Comparison of ENCODE assay signal across 12 cellular contexts in the genomic region with DNA sequence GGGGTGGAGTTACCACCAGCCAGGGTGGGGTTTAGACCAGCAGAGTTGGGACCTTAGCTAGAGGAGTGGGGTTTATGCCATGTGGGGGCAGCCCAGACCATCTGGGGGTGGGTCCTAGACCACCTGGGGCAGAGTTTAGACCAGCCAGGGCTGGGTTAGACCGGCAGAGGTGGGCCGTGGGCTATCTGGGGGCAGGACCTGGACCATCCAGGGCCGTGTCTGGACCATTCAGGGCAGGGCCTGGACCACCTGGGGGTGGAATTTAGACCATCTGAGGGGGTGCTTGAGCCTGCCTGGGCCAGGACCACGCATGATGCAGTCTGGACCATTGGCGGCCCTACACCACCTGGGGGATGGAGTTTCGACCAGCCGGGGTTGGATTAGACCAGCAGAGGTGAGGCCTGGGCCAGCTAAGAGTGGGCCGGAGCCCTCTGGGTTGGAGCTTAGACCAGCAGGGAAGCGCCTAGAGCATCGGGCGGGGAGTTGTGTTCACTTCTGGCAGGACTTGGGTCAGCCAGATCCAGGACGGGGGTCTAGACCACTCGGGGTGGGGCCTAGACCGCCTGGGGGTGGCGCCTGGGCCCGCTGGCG.
A peak's percentile ranks its signal among the peaks of the same experiment; 100 is the strongest.
DNase-seq lines count a peak whose midpoint lies in the region; ATAC-seq and TF ChIP-seq lines count a peak whose summit lies in the region.
"Had no signal": no experiment of that assay in that cellular context is flagged by ENCODE, and none has a peak within 500 bp of the region (broad histone marks: within the 10 kb centered on the region; RNA-seq: fewer than 3 reads in every experiment).

No MANE protein-coding gene starts in this region.

- H3K36me3 ChIP-seq in iPS DF 6.9 (ENCODE audit: control insufficient read depth, insufficient read depth, low read length), result no peaks in the 10 kb centered on the region; the same call in 1 of the 2 replicates

- peaks cover 46% of the 10 kb centered on the region for H3K27me3 Mint-ChIP-seq in T-helper 1 cell treated with Interleukin-12 subunit alpha and Interleukin-12 subunit beta and Interleukin-4 antibody, amounts not matched to agents 30 μg/mL and 1 μg/mL, for 36 hours (ENCODE audit: low read depth)
- H3K27me3 Mint-ChIP-seq in stimulated activated naive B cell treated with anti-CD40 and anti-IgM and Interleukin-4, amounts not matched to agents 10 μg/mL and 1 μg/mL and 100 μg/mL, for 72 hours, result peaks cover 48 to 53% of the 10 kb centered on the region in 2 donors

- peaks cover 6% of the 10 kb centered on the region; the same call in 1 of the 2 replicates for H3K4me1 ChIP-seq in iPS DF 6.9 (ENCODE audit: control insufficient read depth, insufficient read depth, low read length)

- no peak for ATAC-seq in stimulated activated naive B cell treated with anti-CD40 and anti-IgM and Interleukin-4, amounts not matched to agents 10 μg/mL and 1 μg/mL and 100 μg/mL, for 72 hours (replicated peaks)

- H3K9me3 Mint-ChIP-seq in T-helper 1 cell treated with Interleukin-12 subunit alpha and Interleukin-12 subunit beta and Interleukin-4 antibody, amounts not matched to agents 30 μg/mL and 1 μg/mL, for 36 hours, result peaks cover 18% of the 10 kb centered on the region
- H3K9me3 Mint-ChIP-seq in stimulated activated naive B cell treated with anti-CD40 and anti-IgM and Interleukin-4, amounts not matched to agents 10 μg/mL and 1 μg/mL and 100 μg/mL, for 72 hours, result peaks cover 16 to 20% of the 10 kb centered on the region in 2 donors
- H3K9me3 Mint-ChIP-seq: activated naive CD4-positive, alpha-beta T cell treated with anti-CD3 and anti-CD28 coated beads, Interleukin-2, amount 50 U/mL, for 24 hours had no signal

- H3K4me3 ChIP-seq in iPS DF 6.9 (ENCODE audit: low read length), result peak overlapping the region; percentile 17

- peak overlapping the region; percentile 78 for H3K27ac ChIP-seq in VCaP
- no peak overlapping the region for H3K27ac ChIP-seq in iPS DF 6.9 (ENCODE audit: low read length)

- peaks cover 9% of the 10 kb centered on the region for H3K36me3 Mint-ChIP-seq in T-helper 1 cell treated with Interleukin-12 subunit alpha and Interleukin-12 subunit beta and Interleukin-4 antibody, amounts not matched to agents 30 μg/mL and 1 μg/mL, for 36 hours (ENCODE audit: low read depth)
- peaks cover 4 to 18% of the 10 kb centered on the region in 2 donors for H3K36me3 Mint-ChIP-seq in stimulated activated naive B cell treated with anti-CD40 and anti-IgM and Interleukin-4, amounts not matched to agents 10 μg/mL and 1 μg/mL and 100 μg/mL, for 72 hours

- no peak for DNase-seq in T-helper 1 cell
- DNase-seq in iPS DF 6.9 (ENCODE audit: low read depth, low spot score), result no peak
- no peak for DNase-seq in stimulated activated naive B cell treated with anti-CD40 and anti-IgM and Interleukin-4, amounts not matched to agents 10 μg/mL and 1 μg/mL and 100 μg/mL, for 72 hours
- DNase-seq in RPMI8226, result no peak
- DNase-seq in activated CD4-positive, alpha-beta T cell treated with anti-CD3 and anti-CD28 coated beads for 1 hour, result no peak
- DNase-seq in stimulated activated CD8-positive, alpha-beta memory T cell treated with anti-CD3 and anti-CD28 coated beads, Interleukin-4, amount 100 ng/mL, for 48 hours, result no peak
- DNase-seq: DMS153; NCI-H1436 treated with DMSO at 0.1 percent for 48 hours; stimulated activated CD4-positive, alpha-beta T cell treated with anti-CD3 and anti-CD28 coated beads, Interleukin-4, amount 100 ng/mL, for 1 hour had no signal

- H3K9me3 ChIP-seq in iPS DF 6.9 (ENCODE audit: control insufficient read depth, insufficient read depth, low read length), result no peaks in the 10 kb centered on the region

- no peak overlapping the region for H3K27ac Mint-ChIP-seq in T-helper 1 cell treated with Interleukin-12 subunit alpha and Interleukin-12 subunit beta and Interleukin-4 antibody, amounts not matched to agents 30 μg/mL and 1 μg/mL, for 36 hours
- no peak overlapping the region for H3K27ac Mint-ChIP-seq in stimulated activated naive B cell treated with anti-CD40 and anti-IgM and Interleukin-4, amounts not matched to agents 10 μg/mL and 1 μg/mL and 100 μg/mL, for 72 hours

- no peaks in the 10 kb centered on the region for H3K27me3 ChIP-seq in iPS DF 6.9 (ENCODE audit: control insufficient read depth, insufficient read depth, low read length)

- TF ChIP-seq CTCF in VCaP (conservative IDR thresholded peaks at IDR 0.05), result no peak

- peak overlapping the region; percentile 17 for H3K4me3 Mint-ChIP-seq in T-helper 1 cell treated with Interleukin-12 subunit alpha and Interleukin-12 subunit beta and Interleukin-4 antibody, amounts not matched to agents 30 μg/mL and 1 μg/mL, for 36 hours
- peak overlapping the region; percentile 30 to 38 for H3K4me3 Mint-ChIP-seq in stimulated activated naive B cell treated with anti-CD40 and anti-IgM and Interleukin-4, amounts not matched to agents 10 μg/mL and 1 μg/mL and 100 μg/mL, for 72 hours

- peaks cover 15% of the 10 kb centered on the region for H3K4me1 Mint-ChIP-seq in T-helper 1 cell treated with Interleukin-12 subunit alpha and Interleukin-12 subunit beta and Interleukin-4 antibody, amounts not matched to agents 30 μg/mL and 1 μg/mL, for 36 hours (ENCODE audit: low read depth)
- H3K4me1 Mint-ChIP-seq in stimulated activated naive B cell treated with anti-CD40 and anti-IgM and Interleukin-4, amounts not matched to agents 10 μg/mL and 1 μg/mL and 100 μg/mL, for 72 hours, result peaks cover 21 to 24% of the 10 kb centered on the region in 2 donors

- WGBS in iPS DF 6.9 (ENCODE audit: insufficient coverage, insufficient read length), result no CpG with 5 or more reads among the region's 17 CpGs
